Comparison of ENCODE assay signal across 26 cellular contexts in the genomic region with DNA sequence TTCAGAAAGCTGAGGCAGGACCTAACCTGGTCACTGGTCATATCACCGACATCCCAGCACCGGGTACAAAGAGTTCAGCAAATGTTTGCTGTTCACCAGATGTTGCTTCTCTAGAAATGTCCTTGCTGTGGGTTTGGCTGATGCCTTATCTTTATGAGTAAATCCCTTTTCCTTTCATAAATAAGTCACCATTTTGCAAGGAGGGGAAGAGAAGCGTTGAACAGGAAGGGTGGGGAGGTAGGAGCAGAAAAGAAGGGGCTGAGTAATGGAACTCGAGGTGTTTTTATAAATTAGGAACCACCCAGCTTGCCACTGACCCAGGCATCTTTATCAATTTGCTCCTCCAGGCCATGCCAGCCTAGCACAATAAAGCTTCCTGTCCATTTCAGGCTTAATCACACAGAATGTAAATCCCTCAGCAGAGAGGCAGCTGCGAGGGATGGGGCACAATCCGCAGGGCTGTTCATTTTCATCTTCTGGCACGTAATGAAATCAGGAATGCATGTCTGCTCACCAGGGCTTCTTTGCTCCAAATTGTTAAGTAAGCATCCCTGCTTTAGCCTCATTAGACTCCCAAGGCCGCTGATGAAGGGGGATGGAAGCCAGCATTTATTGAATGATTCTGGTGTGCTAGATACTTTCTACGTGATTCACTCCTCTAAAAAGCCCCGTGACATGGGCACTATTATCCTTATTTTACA.
DNase-seq lines count a peak whose midpoint lies in the region; ATAC-seq and TF ChIP-seq lines count a peak whose summit lies in the region.
"Had no signal": no experiment of that assay in that cellular context is flagged by ENCODE, and none has a peak within 500 bp of the region (broad histone marks: within the 10 kb centered on the region; RNA-seq: fewer than 3 reads in every experiment).

No MANE protein-coding gene starts in this region.

- H3K27me3 ChIP-seq in RWPE2 (ENCODE audit: insufficient read depth, poor library complexity, severe bottlenecking) (peaks cover 8% of the 10 kb centered on the region), ectodermal cell (ENCODE audit: control insufficient read depth, insufficient read depth, low read length, poor library complexity, severe bottlenecking) (no peaks in the 10 kb centered on the region), neural cell (ENCODE audit: insufficient read depth, low read depth, low read length) (no peaks in the 10 kb centered on the region)
- H3K27me3 ChIP-seq: BLaER1, right atrium auricular region had no signal

- ATAC-seq in RWPE2 (ENCODE audit: low read depth), result peak; percentile 13; the same call in 1 of the 3 replicates
- no peak for ATAC-seq in activated CD8-positive, alpha-beta T cell treated with anti-CD3 and anti-CD28 coated beads, Interleukin-2, amount 10 ng/mL, durations not matched to agents 7 days and 5 days
- no peak for ATAC-seq in GM21447 (IDR thresholded peaks at IDR 0.05; ENCODE audit: unreplicated experiment)
- ATAC-seq in GM21390 (IDR thresholded peaks at IDR 0.05; ENCODE audit: unreplicated experiment), result no peak
- ATAC-seq: natural killer cell; stimulated activated effector memory CD8-positive, alpha-beta T cell treated with anti-CD3 and anti-CD28 coated beads, Interleukin-12 subunit alpha, Interleukin-12 subunit beta, amount 100 ng/mL, for 72 hours had no signal

- H3K9me3 Mint-ChIP-seq in activated CD8-positive, alpha-beta T cell treated with anti-CD3 and anti-CD28 coated beads, Interleukin-2, amount 10 ng/mL, durations not matched to agents 7 days and 5 days (ENCODE audit: insufficient read depth), result no peaks in the 10 kb centered on the region
- H3K9me3 Mint-ChIP-seq: dendritic cell treated with granulocyte-macrophage colony-stimulating factor and Interleukin-4, amounts not matched to agents 40 ng/mL and 50 ng/mL, for 4 days had no signal

- no peaks in the 10 kb centered on the region for H3K9me2 ChIP-seq in neural cell (ENCODE audit: insufficient read depth, low read length)

- H3K4me1 Mint-ChIP-seq in activated CD8-positive, alpha-beta T cell treated with anti-CD3 and anti-CD28 coated beads, Interleukin-2, amount 10 ng/mL, durations not matched to agents 7 days and 5 days (ENCODE audit: low read depth), result no peaks in the 10 kb centered on the region
- H3K4me1 Mint-ChIP-seq: activated B cell treated with CpG ODN at 0.5 μM for 24 hours; activated naive CD4-positive, alpha-beta T cell treated with anti-CD3 and anti-CD28 coated beads, Interleukin-2, amount 50 U/mL, for 24 hours; IgD-negative memory B cell; natural killer cell; stimulated activated effector memory CD8-positive, alpha-beta T cell treated with anti-CD3 and anti-CD28 coated beads, Interleukin-12 subunit alpha, Interleukin-12 subunit beta, amount 100 ng/mL, for 72 hours had no signal

- H2AFZ ChIP-seq in neural cell (ENCODE audit: low read depth, low read length), result peak overlapping the region; percentile 43
- H2AFZ ChIP-seq: parathyroid adenoma had no signal

- no peaks in the 10 kb centered on the region for H4K20me1 ChIP-seq in neural cell (ENCODE audit: insufficient read depth)
- H4K20me1 ChIP-seq: BLaER1 had no signal

- TF ChIP-seq EP300 in neural cell (conservative IDR thresholded peaks at IDR 0.05; ENCODE audit: poor library complexity, severe bottlenecking), result no peak

- no peak overlapping the region for H3K4me3 ChIP-seq in RWPE2 (ENCODE audit: severe bottlenecking)
- no peak overlapping the region for H3K4me3 ChIP-seq in ectodermal cell (ENCODE audit: insufficient read depth, low read depth, low read length)
- H3K4me3 ChIP-seq in neural cell (ENCODE audit: low read length), result no peak overlapping the region
- no peak overlapping the region for H3K4me3 ChIP-seq in coronary artery
- H3K4me3 ChIP-seq: BLaER1, right atrium auricular region had no signal

- CTCF ChIA-PET in activated CD8-positive, alpha-beta T cell treated with anti-CD3 and anti-CD28 coated beads, Interleukin-2, amount 10 ng/mL, durations not matched to agents 7 days and 5 days (lab: Charles Lee), result no interaction called here

- DNase-seq in COR-L47 (lab: John Stamatoyannopoulos, UW) (peak; percentile 1), RWPE2 (ENCODE audit: low spot score) (no peak), coronary artery (ENCODE audit: low spot score) (no peak)
- DNase-seq in activated CD8-positive, alpha-beta T cell treated with anti-CD3 and anti-CD28 coated beads, Interleukin-2, amount 10 ng/mL, durations not matched to agents 7 days and 5 days, result no peak
- DNase-seq: activated B cell treated with CpG ODN at 0.5 μM for 24 hours; Caco-2; central memory CD4-positive, alpha-beta T cell; DMS79 treated with DMSO at 0.1 percent for 48 hours; H9; natural killer cell; NCI-H1048; NCI-H187 treated with DMSO at 0.1 percent for 48 hours; NCI-H526 treated with DMSO at 0.1 percent for 48 hours; stimulated activated CD4-positive, alpha-beta T cell treated with anti-CD3 and anti-CD28 coated beads, Interleukin-4, amount 100 ng/mL, for 1 hour; substantia nigra had no signal

- H3F3A ChIP-seq in neural cell (ENCODE audit: insufficient read depth, low read length, poor library complexity, severe bottlenecking), result no peaks in the 10 kb centered on the region

- H3K36me3 ChIP-seq in RWPE2 (ENCODE audit: low read depth), result no peaks in the 10 kb centered on the region
- no peaks in the 10 kb centered on the region for H3K36me3 ChIP-seq in ectodermal cell (ENCODE audit: control insufficient read depth, insufficient read depth, low read length)
- no peaks in the 10 kb centered on the region for H3K36me3 ChIP-seq in neural cell (ENCODE audit: insufficient read depth, low read length)
- H3K36me3 ChIP-seq: BLaER1, right atrium auricular region had no signal

- no peak overlapping the region for H3K4me3 Mint-ChIP-seq in activated CD8-positive, alpha-beta T cell treated with anti-CD3 and anti-CD28 coated beads, Interleukin-2, amount 10 ng/mL, durations not matched to agents 7 days and 5 days
- H3K4me3 Mint-ChIP-seq: activated B cell treated with CpG ODN at 0.5 μM for 24 hours; activated naive CD4-positive, alpha-beta T cell treated with anti-CD3 and anti-CD28 coated beads, Interleukin-2, amount 50 U/mL, for 24 hours; dendritic cell treated with granulocyte-macrophage colony-stimulating factor and Interleukin-4, amounts not matched to agents 40 ng/mL and 50 ng/mL, for 4 days; H9; IgD-negative memory B cell; natural killer cell; stimulated activated effector memory CD8-positive, alpha-beta T cell treated with anti-CD3 and anti-CD28 coated beads, Interleukin-12 subunit alpha, Interleukin-12 subunit beta, amount 100 ng/mL, for 72 hours had no signal

- no peaks in the 10 kb centered on the region for H3K9me3 ChIP-seq in RWPE2 (ENCODE audit: severe bottlenecking)
- no peaks in the 10 kb centered on the region for H3K9me3 ChIP-seq in ectodermal cell (ENCODE audit: control insufficient read depth, low read length)
- H3K9me3 ChIP-seq in neural cell (ENCODE audit: low read length), result no peaks in the 10 kb centered on the region
- H3K9me3 ChIP-seq: BLaER1, Caco-2, right atrium auricular region had no signal

- no peak overlapping the region for H3K4me2 ChIP-seq in neural cell (ENCODE audit: low read length)
- H3K4me2 ChIP-seq: BLaER1 had no signal

- POLR2A ChIA-PET in activated CD8-positive, alpha-beta T cell treated with anti-CD3 and anti-CD28 coated beads, Interleukin-2, amount 10 ng/mL, durations not matched to agents 7 days and 5 days (lab: Charles Lee), result no interaction called here

- no peaks in the 10 kb centered on the region for H3K36me3 Mint-ChIP-seq in activated CD8-positive, alpha-beta T cell treated with anti-CD3 and anti-CD28 coated beads, Interleukin-2, amount 10 ng/mL, durations not matched to agents 7 days and 5 days (ENCODE audit: low read depth)
- H3K36me3 Mint-ChIP-seq: activated naive CD4-positive, alpha-beta T cell treated with anti-CD3 and anti-CD28 coated beads, Interleukin-2, amount 50 U/mL, for 24 hours; natural killer cell; stimulated activated effector memory CD8-positive, alpha-beta T cell treated with anti-CD3 and anti-CD28 coated beads, Interleukin-12 subunit alpha, Interleukin-12 subunit beta, amount 100 ng/mL, for 72 hours had no signal

- no peak overlapping the region for H3K27ac Mint-ChIP-seq in activated CD8-positive, alpha-beta T cell treated with anti-CD3 and anti-CD28 coated beads, Interleukin-2, amount 10 ng/mL, durations not matched to agents 7 days and 5 days
- H3K27ac Mint-ChIP-seq: activated B cell treated with CpG ODN at 0.5 μM for 24 hours; activated naive CD4-positive, alpha-beta T cell treated with anti-CD3 and anti-CD28 coated beads, Interleukin-2, amount 50 U/mL, for 24 hours; dendritic cell treated with granulocyte-macrophage colony-stimulating factor and Interleukin-4, amounts not matched to agents 40 ng/mL and 50 ng/mL, for 4 days; H9; IgD-negative memory B cell; natural killer cell; stimulated activated effector memory CD8-positive, alpha-beta T cell treated with anti-CD3 and anti-CD28 coated beads, Interleukin-12 subunit alpha, Interleukin-12 subunit beta, amount 100 ng/mL, for 72 hours had no signal

- no peak for TF ChIP-seq RAD21 in neural cell (conservative IDR thresholded peaks at IDR 0.05)

- H3K27me3 Mint-ChIP-seq in activated CD8-positive, alpha-beta T cell treated with anti-CD3 and anti-CD28 coated beads, Interleukin-2, amount 10 ng/mL, durations not matched to agents 7 days and 5 days (ENCODE audit: low read depth), result no peaks in the 10 kb centered on the region
- H3K27me3 Mint-ChIP-seq: activated B cell treated with CpG ODN at 0.5 μM for 24 hours; dendritic cell treated with granulocyte-macrophage colony-stimulating factor and Interleukin-4, amounts not matched to agents 40 ng/mL and 50 ng/mL, for 4 days; IgD-negative memory B cell had no signal

- H3K4me1 ChIP-seq in RWPE2 (ENCODE audit: insufficient read depth, poor library complexity, severe bottlenecking), result no peaks in the 10 kb centered on the region
- no peaks in the 10 kb centered on the region for H3K4me1 ChIP-seq in ectodermal cell (ENCODE audit: control insufficient read depth, insufficient read depth, low read length)
- H3K4me1 ChIP-seq: BLaER1, Caco-2, parathyroid adenoma, right atrium auricular region had no signal

- H3K79me2 ChIP-seq in neural cell (replicated peaks; ENCODE audit: insufficient read depth, low read length), result no peaks in the 10 kb centered on the region
- H3K79me2 ChIP-seq: parathyroid adenoma had no signal

- TF ChIP-seq CTCF in RWPE2 (IDR thresholded peaks at IDR 0.05; ENCODE audit: poor library complexity, severe bottlenecking) (no peak), neural cell (IDR thresholded peaks at IDR 0.05; ENCODE audit: poor library complexity, severe bottlenecking) (no peak), coronary artery (IDR thresholded peaks at IDR 0.05) (no peak)

- H3K27ac ChIP-seq in RWPE2 (ENCODE audit: poor library complexity, severe bottlenecking) (no peak overlapping the region), ectodermal cell (ENCODE audit: insufficient read depth, low read depth, low read length, poor library complexity, severe bottlenecking) (peak overlapping the region; percentile 60), neural cell (ENCODE audit: low read length) (no peak overlapping the region), coronary artery (no peak overlapping the region)
- H3K27ac ChIP-seq: BLaER1, parathyroid adenoma, right atrium auricular region had no signal

- H3K9ac ChIP-seq in neural cell (ENCODE audit: low read length), result no peak overlapping the region
- H3K9ac ChIP-seq: BLaER1, parathyroid adenoma had no signal

- WGBS in ectodermal cell, 2 experiments, result 64 to 66% methylated on average over 9 to 10 of the region's 10 CpGs
